Comparison of ENCODE assay signal across 9 cellular contexts in genomic region chr19:5681446-5682292, GRCh38. TPM values are rescaled to one million over a fixed set of nuclear protein-coding genes. Genes with fewer than 3 reads are reported as not detected.
DNase-seq lines count a peak whose midpoint lies in the region; TF ChIP-seq lines count a peak whose summit lies in the region.
"Had no signal": no experiment of that assay in that cellular context is flagged by ENCODE, and none has a peak within 500 bp of the region (broad histone marks: within the 10 kb centered on the region; RNA-seq: fewer than 3 reads in every experiment).

No MANE protein-coding gene starts in this region.

- H3K36me3 ChIP-seq in ES-I3 (ENCODE audit: insufficient read depth, low read length) (no peaks in the 10 kb centered on the region), SK-N-MC (ENCODE audit: insufficient read depth, low read length) (no peaks in the 10 kb centered on the region), rectal smooth muscle tissue (ENCODE audit: control insufficient read depth, insufficient read depth, low read length) (no peaks in the 10 kb centered on the region), transverse colon (no peaks in the 10 kb centered on the region)
- H3K36me3 ChIP-seq: pancreas had no signal

- no peak for TF ChIP-seq EP300 in transverse colon (IDR thresholded peaks at IDR 0.05; ENCODE audit: low read depth)

- intact Hi-C loops in transverse colon (cut with DNase I; ENCODE audit: low total_unique reads), result no loop called here

- H3K9ac ChIP-seq in ES-I3 (ENCODE audit: low read depth, low read length), result peak overlapping the region; percentile 91; the same call in 1 of the 2 replicates
- H3K9ac ChIP-seq in SK-N-MC (ENCODE audit: insufficient read length), result no peak overlapping the region
- peak overlapping the region; percentile 24 for H3K9ac ChIP-seq in rectal smooth muscle tissue (ENCODE audit: low read length)

- no peak for TF ChIP-seq CTCF in fibroblast of pulmonary artery (IDR thresholded peaks at IDR 0.05; ENCODE audit: low read length, missing control alignments)
- TF ChIP-seq CTCF in transverse colon (IDR thresholded peaks at IDR 0.05), result no peak

- peak overlapping the region; percentile 86 for H3K4me3 ChIP-seq in SK-N-MC
- peak overlapping the region; percentile 99 for H3K4me3 ChIP-seq in fibroblast of pulmonary artery (replicated peaks; ENCODE audit: low read depth, low read length)
- peak overlapping the region; percentile 77 for H3K4me3 ChIP-seq in rectal smooth muscle tissue (ENCODE audit: low read length)
- H3K4me3 ChIP-seq in transverse colon, result peak overlapping the region in 2 of 4 donors; percentile 85 to 99

- no peak for DNase-seq in SK-N-MC (ENCODE audit: low read depth, low spot score)
- DNase-seq in fibroblast of pulmonary artery (ENCODE audit: low read depth), result no peak
- DNase-seq in NCI-H1436 (lab: John Stamatoyannopoulos, UW), result no peak
- no peak for DNase-seq in NCI-H1417 treated with DMSO at 0.1 percent for 48 hours (lab: John Stamatoyannopoulos, UW)
- DNase-seq in transverse colon, result no peak
- DNase-seq in activated CD4-positive, alpha-beta T cell treated with anti-CD3 and anti-CD28 coated beads for 1 hour, result no peak

- WGBS in transverse colon (ENCODE audit: low coverage in 1 of 2), 2 donors, result 79 to 88% methylated on average over 6 to 14 of the region's 14 CpGs

- in situ Hi-C loops in transverse colon (cut with MboI; ENCODE audit: low pct_ligation_motif_present in 1 of 4, low pct_unique_long_range_greater_than_20kb in 1 of 4, low sequenced_read_pairs in 3 of 4), result no loop called here

- H3K27ac ChIP-seq in SK-N-MC (no peak overlapping the region), rectal smooth muscle tissue (ENCODE audit: low read depth, low read length) (no peak overlapping the region), transverse colon (no peak overlapping the region)

- H3K9me3 ChIP-seq in ES-I3 (ENCODE audit: control insufficient read depth, insufficient read depth, low read length) (no peaks in the 10 kb centered on the region), SK-N-MC (ENCODE audit: low read depth, low read length) (no peaks in the 10 kb centered on the region), transverse colon (no peaks in the 10 kb centered on the region)
- H3K9me3 ChIP-seq: pancreas had no signal

- H3K4me1 ChIP-seq in ES-I3 (ENCODE audit: insufficient read depth, low read length), result no peaks in the 10 kb centered on the region
- H3K4me1 ChIP-seq in rectal smooth muscle tissue (ENCODE audit: control insufficient read depth, insufficient read depth, low read length), result peaks cover 11% of the 10 kb centered on the region
- peaks cover 11 to 21% (median 18%) of the 10 kb centered on the region in 4 donors for H3K4me1 ChIP-seq in transverse colon
- H3K4me1 ChIP-seq: pancreas had no signal

- H3K27me3 ChIP-seq in rectal smooth muscle tissue (ENCODE audit: control insufficient read depth, insufficient read depth, low read length), result no peaks in the 10 kb centered on the region
- H3K27me3 ChIP-seq in transverse colon, result no peaks in the 10 kb centered on the region
- H3K27me3 ChIP-seq: pancreas had no signal

- TF ChIP-seq POLR2A in transverse colon (IDR thresholded peaks at IDR 0.05), result no peak

RNA-seq across cellular contexts. Expression of gene HSD11B1L, which starts 0.8 kb away (rescaled TPM):
- total RNA-seq in transverse colon, result 10 to 100 TPM; 10.8 to 30.1 (median 16.6) TPM

RNA-seq across cellular contexts. Expression of gene MICOS13, which starts 1.4 kb away (rescaled TPM):
- 10 to 100 TPM; 30.3 to 73.5 (median 52.6) TPM for total RNA-seq in transverse colon

RNA-seq across cellular contexts. Expression of gene RPL36, which starts 8.4 kb away (rescaled TPM):
- 100 to 1,000 TPM in 3 of 4 donors, 10 to 100 TPM in 1; 87.9 to 636 (median 329) TPM for total RNA-seq in transverse colon

RNA-seq across cellular contexts. Expression of gene LONP1, which starts 38.3 kb away (rescaled TPM):
- total RNA-seq in transverse colon, result 100 to 1,000 TPM in 1 of 4 donors, 10 to 100 TPM in 3; 28.7 to 164 (median 39.8) TPM

RNA-seq across cellular contexts. Expression of gene CATSPERD, which starts 38.8 kb away (rescaled TPM):
- not detected for total RNA-seq in transverse colon
- total RNA-seq: pancreas had no signal
